Comparison of ENCODE assay signal across 12 cellular contexts in the genomic region with DNA sequence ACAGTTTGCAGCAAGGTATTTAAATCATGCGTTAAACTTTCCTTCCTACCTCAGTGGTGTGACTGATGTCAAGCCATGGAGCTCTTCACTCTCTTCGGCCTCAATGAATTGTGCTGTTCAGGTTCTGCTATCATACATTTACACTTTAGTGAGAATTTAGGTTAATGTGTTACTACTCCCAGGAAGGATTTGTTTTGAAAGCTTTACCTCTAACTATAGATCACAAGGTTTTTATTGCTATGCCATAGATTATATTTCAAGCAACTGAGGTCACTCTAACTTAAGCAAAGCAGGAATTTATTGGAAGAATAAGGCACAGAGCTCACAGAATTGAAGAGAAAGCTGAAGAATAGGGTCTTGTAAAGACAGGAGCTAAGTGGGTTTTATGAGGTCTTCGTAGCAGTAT. TPM values are rescaled to one million over a fixed set of nuclear protein-coding genes. Genes with fewer than 3 reads are reported as not detected.
DNase-seq lines count a peak whose midpoint lies in the region; ATAC-seq, FAIRE-seq and TF ChIP-seq lines count a peak whose summit lies in the region.
"Had no signal": no experiment of that assay in that cellular context is flagged by ENCODE, and none has a peak within 500 bp of the region (broad histone marks: within the 10 kb centered on the region; RNA-seq: fewer than 3 reads in every experiment).

No MANE protein-coding gene starts in this region.

- peak; percentile 36 to 65 for TF ChIP-seq POLR2A in Peyer's patch (IDR thresholded peaks at IDR 0.05)

- ATAC-seq in GM19328 (IDR thresholded peaks at IDR 0.05; ENCODE audit: unreplicated experiment) (peak; percentile 22), HG02798 (IDR thresholded peaks at IDR 0.05; ENCODE audit: poor library complexity, unreplicated experiment) (peak; percentile 18), GM18520 (IDR thresholded peaks at IDR 0.05; ENCODE audit: unreplicated experiment) (no peak), GM19351 (IDR thresholded peaks at IDR 0.05; ENCODE audit: unreplicated experiment) (no peak)
- ATAC-seq: WTC11 had no signal

- no peaks in the 10 kb centered on the region for H3K9me3 ChIP-seq in Peyer's patch
- H3K9me3 ChIP-seq in small intestine (ENCODE audit: control insufficient read depth, low read depth), result no peaks in the 10 kb centered on the region
- H3K9me3 ChIP-seq: adrenal gland had no signal

- H3K27ac ChIP-seq in Peyer's patch (peak overlapping the region in 3 of 4 donors; percentile 62 to 85 (median 85)), small intestine (ENCODE audit: low read depth in 1 of 2, low read length in 1 of 2) (peak overlapping the region; percentile 64 to 89)

- H3K36me3 ChIP-seq in Peyer's patch (no peaks in the 10 kb centered on the region), small intestine (ENCODE audit: control insufficient read depth in 2 of 2, insufficient read depth in 2 of 2, low read length in 2 of 2) (no peaks in the 10 kb centered on the region)
- H3K36me3 ChIP-seq: adrenal gland had no signal

- H3K27me3 ChIP-seq in Peyer's patch (no peaks in the 10 kb centered on the region), small intestine (ENCODE audit: control insufficient read depth in 2 of 2, insufficient read depth in 2 of 2, low read length in 2 of 2) (no peaks in the 10 kb centered on the region)
- H3K27me3 ChIP-seq: adrenal gland had no signal

- H3K4me1 ChIP-seq in Peyer's patch (peaks cover 0 to 35% (median 4%) of the 10 kb centered on the region in 4 donors), small intestine (ENCODE audit: control insufficient read depth in 2 of 2, insufficient read depth in 1 of 2, low read depth in 1 of 2, low read length in 1 of 2) (peaks cover 8 to 10% of the 10 kb centered on the region in 2 donors)

- FAIRE-seq in small intestine (lab: Jason Lieb, UNC), result no peak

- TF ChIP-seq CTCF in Peyer's patch (IDR thresholded peaks at IDR 0.05), result no peak

- 17 to 53% (median 22%) methylated on average over 3 of the region's 3 CpGs for WGBS in small intestine, 3 donors

- DNase-seq in Peyer's patch, result no peak
- DNase-seq in small intestine, result peak; percentile 81
- DNase-seq in NCI-H82 (lab: John Stamatoyannopoulos, UW), result no peak
- no peak for DNase-seq in NCI-H2081 (lab: John Stamatoyannopoulos, UW)
- DNase-seq: adrenal gland, GDM1, left cardiac atrium had no signal

- H3K4me3 ChIP-seq in Peyer's patch, result peak overlapping the region in 2 of 4 donors; percentile 18 to 37
- peak overlapping the region; percentile 7 to 41 for H3K4me3 ChIP-seq in small intestine (ENCODE audit: low read depth in 1 of 2, low read length in 2 of 2)
- H3K4me3 ChIP-seq: adrenal gland had no signal

RNA-seq across cellular contexts. Expression of gene ADD3, which starts 11.0 kb away (rescaled TPM):
- 100 to 1,000 TPM; 236 to 545 (median 314) TPM for total RNA-seq in Peyer's patch
- 100 to 1,000 TPM in 1 of 3 donors, 10 to 100 TPM in 2; 63.7 to 123 (median 74.8) TPM for polyA plus RNA-seq in small intestine

Comparison
In these comparisons a context has a peak if more than half of its experiments do, and no peak if none do; other contexts are left out.
1. ATAC-seq: peak in GM19328 (single experiment) and HG02798 (single experiment); none in GM18520 (single experiment) and GM19351 (single experiment).